ENCODE assay signal across 9 cellular contexts in the genomic region with DNA sequence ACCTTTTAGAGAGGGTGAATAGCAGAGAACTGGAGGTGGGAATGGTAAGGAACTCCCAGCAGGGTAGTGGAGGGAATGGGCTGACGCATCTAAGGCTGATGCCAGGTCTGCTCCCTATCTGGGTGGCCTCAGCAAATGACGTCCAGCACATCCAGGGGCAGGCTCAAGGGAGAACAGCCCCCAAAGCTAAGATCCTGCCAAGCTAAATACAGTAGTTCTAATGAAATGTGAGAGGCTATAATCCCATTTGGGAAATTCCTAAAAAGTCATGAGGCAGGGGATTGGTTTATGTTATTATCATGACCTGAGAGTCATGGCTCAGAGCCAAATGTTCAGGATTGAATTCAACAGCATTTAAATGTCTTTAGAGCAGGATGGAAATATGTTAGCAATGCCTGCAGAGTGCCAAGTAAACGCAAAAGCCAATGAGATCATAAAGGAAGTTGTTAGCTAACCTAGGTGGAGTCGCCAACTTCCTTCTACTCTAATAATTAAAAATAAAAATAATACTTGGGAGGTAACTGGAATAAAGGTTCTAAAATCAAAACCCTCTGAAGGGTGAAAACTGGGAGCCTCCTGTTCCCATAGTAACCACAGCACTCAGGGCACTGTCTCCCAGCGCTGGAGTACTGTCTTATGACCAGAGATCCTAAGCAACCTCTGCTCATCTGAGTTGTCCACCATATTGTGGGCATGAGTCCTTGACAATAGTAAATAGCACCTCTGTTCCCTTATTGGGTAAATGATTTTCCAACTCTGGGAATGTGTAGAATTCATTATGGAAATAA. TPM values are rescaled to one million over a fixed set of nuclear protein-coding genes. Genes with fewer than 3 reads are reported as not detected.
DNase-seq lines count a peak whose midpoint lies in the region; TF ChIP-seq lines count a peak whose summit lies in the region.
"Had no signal": no experiment of that assay in that cellular context is flagged by ENCODE, and none has a peak within 500 bp of the region (broad histone marks: within the 10 kb centered on the region; RNA-seq: fewer than 3 reads in every experiment).

No MANE protein-coding gene starts in this region.

- no peak overlapping the region for H4K5ac ChIP-seq in mesendoderm (ENCODE audit: low read length)

- H3K27me3 Mint-ChIP-seq in Calu3 (ENCODE audit: unreplicated experiment), result no peaks in the 10 kb centered on the region

- intact Hi-C loops in Calu3 (cut with micrococcal nuclease; ENCODE audit: unreplicated experiment), result no loop called here

- no peak overlapping the region for H3K18ac ChIP-seq in mesendoderm (ENCODE audit: low read length)

- no peak overlapping the region for H4K8ac ChIP-seq in mesendoderm (ENCODE audit: low read depth, low read length)

- no peaks in the 10 kb centered on the region for H3K36me3 ChIP-seq in mesendoderm (ENCODE audit: control insufficient read depth, insufficient read depth, low read length)

- H2BK5ac ChIP-seq in mesendoderm (ENCODE audit: low read length), result no peak overlapping the region

- H2AK5ac ChIP-seq in mesendoderm (ENCODE audit: low read length), result no peak overlapping the region

- H3K23ac ChIP-seq in mesendoderm (ENCODE audit: low read length), result no peak overlapping the region

- no peak overlapping the region for H3K56ac ChIP-seq in mesendoderm (ENCODE audit: low read length)

- no peaks in the 10 kb centered on the region for H3K79me1 ChIP-seq in mesendoderm (ENCODE audit: low read length)

- no peak overlapping the region for H2BK120ac ChIP-seq in mesendoderm (ENCODE audit: low read depth, low read length)

- H3K27me3 ChIP-seq in mesendoderm (ENCODE audit: insufficient read depth, low read length, poor library complexity), result no peaks in the 10 kb centered on the region

- no peak for TF ChIP-seq CTCF in Calu3 (IDR thresholded peaks at IDR 0.05; ENCODE audit: unreplicated experiment)

- no peak overlapping the region for H2BK15ac ChIP-seq in mesendoderm (replicated peaks; ENCODE audit: low read depth)

- DNase-seq in Calu3 (peak; percentile 52), NCI-H2227 treated with DMSO at 0.1 percent for 48 hours (lab: John Stamatoyannopoulos, UW) (peak; percentile 13), epithelial cell of prostate (ENCODE audit: low read depth, low spot score) (peak; percentile 41), non-pigmented ciliary epithelial cell (ENCODE audit: low read depth) (peak; percentile 84), G401 (ENCODE audit: low spot score) (no peak), mesendoderm (no peak), T-helper 2 cell (no peak), activated gamma-delta T cell treated with Interleukin-2 at 50 U/mL for 16 hours (no peak)
- DNase-seq: stimulated activated CD4-positive, alpha-beta T cell treated with anti-CD3 and anti-CD28 coated beads, Interleukin-2, amount 100 ng/mL, for 48 hours had no signal

- no peaks in the 10 kb centered on the region for H3K9me3 Mint-ChIP-seq in Calu3 (ENCODE audit: low read depth, unreplicated experiment)

- H3K4ac ChIP-seq in mesendoderm (ENCODE audit: low read depth, low read length), result no peak overlapping the region

- H3K4me3 Mint-ChIP-seq in Calu3 (ENCODE audit: low read depth, unreplicated experiment), result no peak overlapping the region

- no peak overlapping the region for H3K4me2 ChIP-seq in mesendoderm (ENCODE audit: low read length)

- H3K9ac ChIP-seq in mesendoderm (ENCODE audit: low read length), result no peak overlapping the region

- no peaks in the 10 kb centered on the region for H3K79me2 ChIP-seq in mesendoderm (ENCODE audit: control insufficient read depth, insufficient read depth, low read length)

- H3K27ac Mint-ChIP-seq in Calu3 (ENCODE audit: unreplicated experiment), result peak overlapping the region; percentile 44

- H3K27ac ChIP-seq in epithelial cell of prostate, result peak overlapping the region; percentile 66
- no peak overlapping the region for H3K27ac ChIP-seq in mesendoderm (ENCODE audit: low read depth, low read length)

- H3K4me1 Mint-ChIP-seq in Calu3 (ENCODE audit: low read depth, unreplicated experiment), result peaks cover 16% of the 10 kb centered on the region

- H3K4me1 ChIP-seq in mesendoderm (ENCODE audit: control insufficient read depth, low read depth, low read length), result no peaks in the 10 kb centered on the region

- H3K36me3 Mint-ChIP-seq in Calu3 (ENCODE audit: insufficient read depth, unreplicated experiment), result no peaks in the 10 kb centered on the region

- no TSS peak for BruUV-seq in Calu3 (replicated peaks; lab: Mats Ljungman, UMichigan)

- H3K4me3 ChIP-seq in mesendoderm (ENCODE audit: low read length), result no peak overlapping the region

- in situ Hi-C loops in G401 (cut with HindIII; ENCODE audit: low sequenced_read_pairs), result no loop called here

- WGBS in mesendoderm (ENCODE audit: extremely low coverage, insufficient coverage, low lambda C conversion rate), result no CpG with 5 or more reads among the region's 5 CpGs

- CTCF ChIA-PET in Calu3 (lab: Charles Lee), result interaction anchor here (0.6 to 0.9 kb wide), 2 partner anchors 329 to 471 kb away, joined by 3 to 4 read pairs; no protein-coding TSS in a partner anchor

RNA-seq across cellular contexts. Expression of a gene that starts 34.8 kb away (rescaled TPM):
- total RNA-seq in Calu3 (2022), result 0.92 and 2.0 TPM in 2 replicates
- total RNA-seq in G401 (2014; rRNA removed; shearing (Covaris generic)), result not detected in 2 replicates
- not detected for polyA plus RNA-seq in mesendoderm (2013, experiment 1 of 2)
- not detected for polyA plus RNA-seq in mesendoderm (2013, experiment 2 of 2)

Comparison
In these comparisons a context has a peak if more than half of its experiments do, and no peak if none do; other contexts are left out.
1. DNase-seq: peak in Calu3 (single experiment), NCI-H2227 treated with DMSO at 0.1 percent for 48 hours (single experiment), epithelial cell of prostate (single experiment) and non-pigmented ciliary epithelial cell (single experiment); none in G401 (single experiment), mesendoderm (single experiment), T-helper 2 cell (0 of 5) and activated gamma-delta T cell treated with Interleukin-2 at 50 U/mL for 16 hours (single experiment).